ENCODE assay signal across 8 cellular contexts in the genomic region with DNA sequence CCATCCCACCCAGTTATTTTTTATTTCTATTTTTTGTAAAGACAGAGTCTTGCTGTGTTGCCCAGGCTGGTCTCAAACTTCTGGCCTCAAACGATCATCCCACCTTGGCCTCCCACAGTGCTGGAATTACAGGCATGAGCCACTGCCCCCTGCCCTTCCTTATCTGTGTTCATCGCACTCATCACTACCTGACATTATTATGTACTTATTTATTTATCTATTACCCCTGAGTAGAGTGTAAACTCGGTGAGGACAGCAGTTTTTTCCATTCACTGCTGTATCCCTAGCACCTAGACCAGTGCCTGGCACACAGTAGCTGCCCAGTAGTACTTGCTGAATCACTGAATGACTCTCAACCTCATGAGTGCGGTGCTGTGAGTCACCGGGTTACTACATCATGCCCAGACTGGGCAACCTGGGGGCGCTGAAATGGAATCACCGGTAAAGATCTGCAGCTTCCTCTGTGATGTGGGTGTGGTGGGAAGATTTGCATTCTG.
A peak's percentile ranks its signal among the peaks of the same experiment; 100 is the strongest.
DNase-seq lines count a peak whose midpoint lies in the region; ATAC-seq and TF ChIP-seq lines count a peak whose summit lies in the region.

No MANE protein-coding gene starts in this region.

- H3K27me3 ChIP-seq in BE2C (no peaks in the 10 kb centered on the region), esophagus (ENCODE audit: control insufficient read depth in 1 of 2, insufficient read depth in 2 of 2, low read length in 2 of 2) (no peaks in the 10 kb centered on the region)

- 56 to 62% methylated on average over 7 of the region's 7 CpGs for WGBS in esophagus, 2 donors

- no peak for TF ChIP-seq CTCF in BE2C (IDR thresholded peaks at IDR 0.05; ENCODE audit: low read depth, low read length)

- no peak overlapping the region for H3K4me3 ChIP-seq in BE2C (ENCODE audit: low read depth, low read length)
- no peak overlapping the region for H3K4me3 ChIP-seq in esophagus (ENCODE audit: low read depth in 1 of 2, low read length in 2 of 2)

- no peaks in the 10 kb centered on the region for H3K9me3 ChIP-seq in BE2C
- H3K9me3 ChIP-seq in esophagus (ENCODE audit: control insufficient read depth in 2 of 2, insufficient read depth in 1 of 2, low read depth in 1 of 2, low read length in 1 of 2), result no peaks in the 10 kb centered on the region

- ATAC-seq in GM19035 (IDR thresholded peaks at IDR 0.05; ENCODE audit: unreplicated experiment) (no peak), HG03460 (IDR thresholded peaks at IDR 0.05; ENCODE audit: unreplicated experiment) (no peak)

- no peaks in the 10 kb centered on the region for H3K36me3 ChIP-seq in BE2C
- H3K36me3 ChIP-seq in esophagus (ENCODE audit: control insufficient read depth in 2 of 2, insufficient read depth in 2 of 2, low read length in 1 of 2), result no peaks in the 10 kb centered on the region

- DNase-seq in BE2C (peak; percentile 29), MV-4-11 (lab: John Stamatoyannopoulos, UW) (peak; percentile 12), non-pigmented ciliary epithelial cell (ENCODE audit: low read depth) (peak; percentile 50), NCI-H146 treated with DMSO at 0.1 percent for 48 hours (lab: John Stamatoyannopoulos, UW; ENCODE audit: unreplicated experiment) (no peak), NCI-H187 (lab: John Stamatoyannopoulos, UW) (no peak)

- H3K27ac ChIP-seq in esophagus (ENCODE audit: low read depth in 2 of 2, low read length in 1 of 2), result peak overlapping the region; percentile 54 to 80

- H3K4me1 ChIP-seq in BE2C, result peaks cover 13% of the 10 kb centered on the region
- no peaks in the 10 kb centered on the region for H3K4me1 ChIP-seq in esophagus (ENCODE audit: control insufficient read depth in 2 of 2, insufficient read depth in 2 of 2, low read length in 1 of 2)

Comparison
In these comparisons a context has a peak if more than half of its experiments do, and no peak if none do; other contexts are left out.
1. DNase-seq: peak in BE2C (single experiment), MV-4-11 (single experiment) and non-pigmented ciliary epithelial cell (single experiment); none in NCI-H146 treated with DMSO at 0.1 percent for 48 hours (single experiment) and NCI-H187 (0 of 2).